Comparison of ENCODE assay signal across 10 cellular contexts in genomic region chr1:20666804-20667203, GRCh38. TPM values are rescaled to one million over a fixed set of nuclear protein-coding genes. Genes with fewer than 3 reads are reported as not detected.
DNase-seq lines count a peak whose midpoint lies in the region; ATAC-seq, FAIRE-seq and TF ChIP-seq lines count a peak whose summit lies in the region.
"Had no signal": no experiment of that assay in that cellular context is flagged by ENCODE, and none has a peak within 500 bp of the region (broad histone marks: within the 10 kb centered on the region; RNA-seq: fewer than 3 reads in every experiment).

No MANE protein-coding gene starts in this region.

- H3K9me3 Mint-ChIP-seq in nephron progenitor cell: peaks cover 3% of the 10 kb centered on the region

- TF ChIP-seq EP300 in H1 (IDR thresholded peaks at IDR 0.05; ENCODE audit: borderline replicate concordance in 1 of 2, low read depth in 2 of 2, low read length in 2 of 2): no peak

- no peak for ATAC-seq in left cardiac atrium
- no peak for ATAC-seq in upper lobe of right lung
- ATAC-seq in gastrocnemius medialis: no peak

- no peak overlapping the region for H2BK12ac ChIP-seq in H1 (ENCODE audit: low read depth, low read length)

- 100% methylated on average over 1 of the region's 1 CpG; no CpG with 5 or more reads in 1 of the 2 experiments for WGBS in H1 (ENCODE audit: extremely low coverage in 1 of 2, insufficient coverage in 1 of 2, insufficient read length in 1 of 2, insufficient replicate concordance in 2 of 2, low coverage in 1 of 2, low lambda C conversion rate in 2 of 2, missing lambda C conversion rate in 1 of 2), 2 experiments

- no peak overlapping the region for H3K9ac ChIP-seq in H1 (replicated peaks in 1 of 4; ENCODE audit: extremely low read depth in 1 of 4, low read depth in 3 of 4, low read length in 3 of 4)

- H3K36me3 ChIP-seq in right atrium auricular region: no peaks in the 10 kb centered on the region
- peaks cover 0 to 3% (median 1%) of the 10 kb centered on the region in 4 experiments; a peak in 2 of 8 replicates for H3K36me3 ChIP-seq in H1 (ENCODE audit: control insufficient read depth in 2 of 4, insufficient read depth in 4 of 4, low read length in 3 of 4)
- no peaks in the 10 kb centered on the region for H3K36me3 ChIP-seq in upper lobe of right lung
- H3K36me3 ChIP-seq in gastrocnemius medialis: no peaks in the 10 kb centered on the region
- H3K36me3 ChIP-seq: vagina had no signal

- no peaks in the 10 kb centered on the region for H4K20me1 ChIP-seq in H1 (replicated peaks in 1 of 2; ENCODE audit: control insufficient read depth in 1 of 2, insufficient read depth in 2 of 2, low read length in 2 of 2)

- CTCF ChIA-PET in H1 (lab: Charles Lee; ENCODE audit: partially characterized antibody): interaction anchor here (1.0 to 1.8 kb wide), 4 partner anchors 28 to 92 kb away, joined by 3 to 7 read pairs (median 5); no protein-coding TSS in a partner anchor

- no peak overlapping the region for H4K5ac ChIP-seq in H1 (ENCODE audit: insufficient read length, low read depth, low read length)

- H4K91ac ChIP-seq in H1 (replicated peaks; ENCODE audit: insufficient read length, low read length): no peak overlapping the region

- H3K4me3 Mint-ChIP-seq in nephron progenitor cell: no peak overlapping the region

- no peak overlapping the region for H3K56ac ChIP-seq in H1 (replicated peaks; ENCODE audit: insufficient read length, low read depth, low read length)

- intact Hi-C loops in left cardiac atrium (cut with DNase I) (no loop called here), upper lobe of right lung (cut with DNase I) (no loop called here), gastrocnemius medialis (cut with DNase I; ENCODE audit: low total_unique reads) (no loop called here)

- no peaks in the 10 kb centered on the region for H3K27me3 ChIP-seq in right atrium auricular region
- no peaks in the 10 kb centered on the region for H3K27me3 ChIP-seq in H1 (replicated peaks in 1 of 4; ENCODE audit: control insufficient read depth in 3 of 4, extremely low read depth in 1 of 4, insufficient read depth in 3 of 4, low read length in 3 of 4)
- no peaks in the 10 kb centered on the region for H3K27me3 ChIP-seq in upper lobe of right lung
- H3K27me3 ChIP-seq in gastrocnemius medialis: no peaks in the 10 kb centered on the region
- H3K27me3 ChIP-seq: vagina had no signal

- no peak overlapping the region for H4K8ac ChIP-seq in H1 (ENCODE audit: extremely low read depth, insufficient read depth, low read length)

- FAIRE-seq in H1 (lab: Jason Lieb, UNC): no peak

- no peak overlapping the region for H2BK5ac ChIP-seq in H1 (ENCODE audit: low read depth, low read length)

- H3K27me3 Mint-ChIP-seq in nephron progenitor cell (ENCODE audit: low read depth, poor library complexity): no peaks in the 10 kb centered on the region

- TF ChIP-seq POLR2A in H1 (IDR thresholded peaks at IDR 0.05; ENCODE audit: control extremely low read depth in 1 of 2, low read depth in 2 of 2, low read length in 2 of 2) (no peak), gastrocnemius medialis (IDR thresholded peaks at IDR 0.05) (no peak)

- no peak overlapping the region for H2BK120ac ChIP-seq in H1 (replicated peaks; ENCODE audit: low read depth, low read length)

- no peak overlapping the region for H3K4me3 ChIP-seq in right atrium auricular region
- H3K4me3 ChIP-seq in H1 (ENCODE audit: extremely low read depth in 1 of 4, insufficient read depth in 2 of 4, low read depth in 3 of 4, low read length in 4 of 4): no peak overlapping the region
- no peak overlapping the region for H3K4me3 ChIP-seq in upper lobe of right lung
- no peak overlapping the region for H3K4me3 ChIP-seq in gastrocnemius medialis

- H2AK5ac ChIP-seq in H1 (ENCODE audit: low read depth, low read length): no peak overlapping the region

- no peak overlapping the region for H3K14ac ChIP-seq in H1 (ENCODE audit: insufficient read length)

- H3K4ac ChIP-seq in H1 (replicated peaks; ENCODE audit: insufficient read length, low read depth, low read length): no peak overlapping the region

- H2AFZ ChIP-seq in H1 (ENCODE audit: low read length): no peak overlapping the region

- peaks cover 5% of the 10 kb centered on the region for H3K23me2 ChIP-seq in H1 (ENCODE audit: low read depth, low read length)

- no peak overlapping the region for H3K18ac ChIP-seq in H1 (ENCODE audit: extremely low read depth, low read length)

- H3K79me1 ChIP-seq in H1 (ENCODE audit: low read depth, low read length): no peaks in the 10 kb centered on the region

- H3K27ac Mint-ChIP-seq in nephron progenitor cell: no peak overlapping the region

- H2BK15ac ChIP-seq in H1 (ENCODE audit: low read length): no peak overlapping the region

- peak overlapping the region; percentile 30 to 31 for H3K27ac ChIP-seq in right atrium auricular region
- no peak overlapping the region for H3K27ac ChIP-seq in H1 (ENCODE audit: low read depth, low read length)
- peak overlapping the region; percentile 7 for H3K27ac ChIP-seq in upper lobe of right lung
- H3K27ac ChIP-seq in gastrocnemius medialis: peak overlapping the region in 2 of 4 donors; percentile 51 to 53
- H3K27ac ChIP-seq: HL-60 had no signal

- no peak overlapping the region for H3K4me2 ChIP-seq in H1 (ENCODE audit: insufficient read depth in 1 of 2, low read depth in 2 of 2, low read length in 2 of 2)

- peaks cover 0 to 7% of the 10 kb centered on the region in 2 donors for H3K4me1 ChIP-seq in right atrium auricular region
- peaks cover 0 to 5% (median 2%) of the 10 kb centered on the region in 4 experiments; a peak in 3 of 7 replicates for H3K4me1 ChIP-seq in H1 (replicated peaks in 1 of 4; ENCODE audit: control insufficient read depth in 3 of 4, insufficient read depth in 4 of 4, low read length in 3 of 4)
- H3K4me1 ChIP-seq in upper lobe of right lung: peaks cover 4% of the 10 kb centered on the region
- H3K4me1 ChIP-seq in gastrocnemius medialis: peaks cover 4 to 5% of the 10 kb centered on the region in 2 donors

- POLR2A ChIA-PET in H1 (lab: Charles Lee; ENCODE audit: partially characterized antibody): interaction anchor here (1.4 to 1.5 kb wide), 2 partner anchors 13 to 17 kb away, joined by 3 to 4 read pairs; no protein-coding TSS in a partner anchor

- peaks cover 12% of the 10 kb centered on the region for H3K4me1 Mint-ChIP-seq in nephron progenitor cell

- no peak for TF ChIP-seq RAD21 in H1 (IDR thresholded peaks at IDR 0.05 in 1 of 2, conservative IDR thresholded peaks at IDR 0.05 in 1 of 2; ENCODE audit: low read depth in 2 of 2, low read length in 2 of 2)

- H2BK20ac ChIP-seq in H1 (ENCODE audit: low read length): no peak overlapping the region

- no peaks in the 10 kb centered on the region for H3K9me3 ChIP-seq in right atrium auricular region
- H3K9me3 ChIP-seq in H1 (ENCODE audit: insufficient read depth in 2 of 2, low read depth in 1 of 2, low read length in 1 of 2): no peaks in the 10 kb centered on the region; a peak in 1 of 4 replicates
- no peaks in the 10 kb centered on the region for H3K9me3 ChIP-seq in upper lobe of right lung
- no peaks in the 10 kb centered on the region for H3K9me3 ChIP-seq in gastrocnemius medialis
- H3K9me3 ChIP-seq: vagina had no signal

- no peaks in the 10 kb centered on the region for H3K36me3 Mint-ChIP-seq in nephron progenitor cell (ENCODE audit: low read depth)

- H3K23ac ChIP-seq in H1 (ENCODE audit: insufficient read length): no peak overlapping the region

- DNase-seq in right atrium auricular region (ENCODE audit: low spot score) (no peak), left cardiac atrium (no peak), OCI-M1 (lab: John Stamatoyannopoulos, UW) (peak; percentile 66), H1 (ENCODE audit: low read depth in 1 of 2, low spot score in 2 of 2) (no peak), upper lobe of right lung (no peak), GF-D8 (lab: John Stamatoyannopoulos, UW) (no peak), gastrocnemius medialis (no peak), nephron progenitor cell (no peak)

- TF ChIP-seq CTCF in right atrium auricular region (IDR thresholded peaks at IDR 0.05): no peak
- TF ChIP-seq CTCF in H1 (IDR thresholded peaks at IDR 0.05; ENCODE audit: control extremely low read depth in 1 of 3, insufficient read depth in 1 of 3, low read depth in 1 of 3, low read length in 3 of 3): no peak
- TF ChIP-seq CTCF in upper lobe of right lung (IDR thresholded peaks at IDR 0.05): no peak
- TF ChIP-seq CTCF in gastrocnemius medialis (IDR thresholded peaks at IDR 0.05 in 4 of 5, conservative IDR thresholded peaks at IDR 0.05 in 1 of 5): no peak
- TF ChIP-seq CTCF in nephron progenitor cell (IDR thresholded peaks at IDR 0.05): no peak

- in situ Hi-C loops in gastrocnemius medialis (cut with MboI; ENCODE audit: low sequenced_read_pairs in 4 of 4): no loop called here

- H3K79me2 ChIP-seq in H1 (ENCODE audit: control insufficient read depth in 1 of 2, insufficient read depth in 2 of 2, low read length in 2 of 2): no peaks in the 10 kb centered on the region

RNA-seq across cellular contexts. Expression of gene DDOST, which starts 5.6 kb away (rescaled TPM):
- 100 to 1,000 TPM; 147 to 152 TPM for total RNA-seq in right atrium auricular region
- total RNA-seq in left cardiac atrium: 100 to 1,000 TPM; 143 to 145 TPM
- total RNA-seq in H1 (2021; fragmentation: NEBNext Ultra II Directional; extraction: Animal tissue kit (Norgen Biotek cat#: 25700)): 253 and 260 TPM in 2 replicates
- polyA plus RNA-seq in H1 (2011; rRNA removed): 300 and 336 TPM in 2 replicates
- polyA plus RNA-seq in H1 (2011; cell fraction: cytosol; rRNA removed): 310 TPM
- 218 TPM for polyA plus RNA-seq in H1 (2011; cell fraction: nucleus; rRNA removed)
- polyA plus RNA-seq in H1 (2012, experiment 1 of 2): 199 to 273 TPM (median 262 TPM) in 4 replicates
- polyA plus RNA-seq in H1 (2012, experiment 2 of 2): 359 TPM
- 314 TPM for polyA plus RNA-seq in H1 (2013, experiment 1 of 2)
- polyA plus RNA-seq in H1 (2013, experiment 2 of 2): 341 TPM
- polyA minus RNA-seq in H1 (2011; rRNA and poly(A)+ RNA removed): 272 and 301 TPM in 2 replicates
- polyA minus RNA-seq in H1 (2011; cell fraction: cytosol; rRNA and poly(A)+ RNA removed): 158 TPM
- polyA minus RNA-seq in H1 (2011; cell fraction: nucleus; rRNA and poly(A)+ RNA removed): 100 TPM
- total RNA-seq in upper lobe of right lung: 161 TPM
- total RNA-seq in gastrocnemius medialis: 100 to 1,000 TPM in 2 of 4 donors, 10 to 100 TPM in 2; 63.0 to 110 (median 99.8) TPM

RNA-seq across cellular contexts. Expression of gene PINK1, which starts 33.5 kb away (rescaled TPM):
- 100 to 1,000 TPM; 173 to 174 TPM for total RNA-seq in right atrium auricular region
- total RNA-seq in left cardiac atrium: 100 to 1,000 TPM; 126 to 149 TPM
- 19.3 and 20.5 TPM in 2 replicates for total RNA-seq in H1 (2021; fragmentation: NEBNext Ultra II Directional; extraction: Animal tissue kit (Norgen Biotek cat#: 25700))
- polyA plus RNA-seq in H1 (2011; rRNA removed): 16.1 and 21.0 TPM in 2 replicates
- polyA plus RNA-seq in H1 (2011; cell fraction: cytosol; rRNA removed): 24.1 TPM
- 18.1 TPM for polyA plus RNA-seq in H1 (2011; cell fraction: nucleus; rRNA removed)
- polyA plus RNA-seq in H1 (2012, experiment 1 of 2): 13.9 to 22.3 TPM (median 20.0 TPM) in 4 replicates
- 14.5 TPM for polyA plus RNA-seq in H1 (2012, experiment 2 of 2)
- polyA plus RNA-seq in H1 (2013, experiment 1 of 2): 12.1 TPM
- 12.0 TPM for polyA plus RNA-seq in H1 (2013, experiment 2 of 2)
- 8.6 and 13.2 TPM in 2 replicates for polyA minus RNA-seq in H1 (2011; rRNA and poly(A)+ RNA removed)
- polyA minus RNA-seq in H1 (2011; cell fraction: cytosol; rRNA and poly(A)+ RNA removed): 7.8 TPM
- polyA minus RNA-seq in H1 (2011; cell fraction: nucleus; rRNA and poly(A)+ RNA removed): 5.9 TPM
- total RNA-seq in upper lobe of right lung: 62.5 TPM
- total RNA-seq in gastrocnemius medialis: 100 to 1,000 TPM; 376 to 478 (median 414) TPM

RNA-seq across cellular contexts. Expression of gene KIF17, which starts 51.0 kb away (rescaled TPM):
- total RNA-seq in right atrium auricular region: 1 to 10 TPM; 2.6 to 6.0 TPM
- total RNA-seq in left cardiac atrium: 1 to 10 TPM; 3.2 to 4.0 TPM
- 9.9 and 10.4 TPM in 2 replicates for total RNA-seq in H1 (2021; fragmentation: NEBNext Ultra II Directional; extraction: Animal tissue kit (Norgen Biotek cat#: 25700))
- polyA plus RNA-seq in H1 (2011; rRNA removed): 6.9 and 10.5 TPM in 2 replicates
- polyA plus RNA-seq in H1 (2011; cell fraction: cytosol; rRNA removed): 9.7 TPM
- 14.6 TPM for polyA plus RNA-seq in H1 (2011; cell fraction: nucleus; rRNA removed)
- polyA plus RNA-seq in H1 (2012, experiment 1 of 2): 6.2 to 10.5 TPM (median 8.5 TPM) in 4 replicates
- 5.9 TPM for polyA plus RNA-seq in H1 (2012, experiment 2 of 2)
- polyA plus RNA-seq in H1 (2013, experiment 1 of 2): 7.4 TPM
- 6.7 TPM for polyA plus RNA-seq in H1 (2013, experiment 2 of 2)
- polyA minus RNA-seq in H1 (2011; rRNA and poly(A)+ RNA removed): 8.8 and 14.3 TPM in 2 replicates
- 10.8 TPM for polyA minus RNA-seq in H1 (2011; cell fraction: cytosol; rRNA and poly(A)+ RNA removed)
- polyA minus RNA-seq in H1 (2011; cell fraction: nucleus; rRNA and poly(A)+ RNA removed): 11.0 TPM
- 4.6 TPM for total RNA-seq in upper lobe of right lung
- total RNA-seq in gastrocnemius medialis: 1 to 10 TPM; 2.6 to 3.8 (median 3.0) TPM
